In genomic region chr12:122088181-122088810, GRCh38 we compare ENCODE assay signal across 13 cellular contexts. TPM values are rescaled to one million over a fixed set of nuclear protein-coding genes. Genes with fewer than 3 reads are reported as not detected.
DNase-seq lines count a peak whose midpoint lies in the region; ATAC-seq and TF ChIP-seq lines count a peak whose summit lies in the region.
"Had no signal": no experiment of that assay in that cellular context is flagged by ENCODE, and none has a peak within 500 bp of the region (broad histone marks: within the 10 kb centered on the region; RNA-seq: fewer than 3 reads in every experiment).

No MANE protein-coding gene starts in this region.

- peak overlapping the region; percentile 84 for H3K27ac Mint-ChIP-seq in activated T-cell treated with anti-CD3 and anti-CD28 coated beads, Interleukin-2, amount 50 U/mL, for 24 hours
- H3K27ac Mint-ChIP-seq in activated T-cell treated with anti-CD3 and anti-CD28 coated beads, Interleukin-2, amount 50 U/mL, for 72 hours = no peak overlapping the region
- peak overlapping the region; percentile 15 to 59 for H3K27ac Mint-ChIP-seq in effector memory CD8-positive, alpha-beta T cell
- H3K27ac Mint-ChIP-seq in nephron progenitor cell = peak overlapping the region; percentile 93

- TF ChIP-seq POLR2A in upper lobe of left lung (IDR thresholded peaks at IDR 0.05) = no peak

- ATAC-seq in activated T-cell treated with anti-CD3 and anti-CD28 coated beads, Interleukin-2, amount 50 U/mL, for 72 hours (replicated peaks in 1 of 2) = no peak
- no peak for ATAC-seq in effector memory CD8-positive, alpha-beta T cell (replicated peaks)
- ATAC-seq in upper lobe of left lung (ENCODE audit: low FRiP score in 2 of 2) (no peak), HG03039 (IDR thresholded peaks at IDR 0.05; ENCODE audit: unreplicated experiment) (no peak)
- ATAC-seq: SK-N-SH treated with all-trans-retinoic acid at 6 μM for 48 hours had no signal

- no peaks in the 10 kb centered on the region for H3K27me3 Mint-ChIP-seq in activated T-cell treated with anti-CD3 and anti-CD28 coated beads, Interleukin-2, amount 50 U/mL, for 24 hours
- no peaks in the 10 kb centered on the region for H3K27me3 Mint-ChIP-seq in activated T-cell treated with anti-CD3 and anti-CD28 coated beads, Interleukin-2, amount 50 U/mL, for 72 hours (ENCODE audit: low read depth)
- H3K27me3 Mint-ChIP-seq in effector memory CD8-positive, alpha-beta T cell = no peaks in the 10 kb centered on the region
- H3K27me3 Mint-ChIP-seq in nephron progenitor cell (ENCODE audit: low read depth, poor library complexity) = no peaks in the 10 kb centered on the region

- TF ChIP-seq CTCF in nephron progenitor cell (IDR thresholded peaks at IDR 0.05) = no peak
- TF ChIP-seq CTCF in upper lobe of left lung (IDR thresholded peaks at IDR 0.05) = no peak

- peaks cover 33 to 86% (median 47%) of the 10 kb centered on the region in 4 donors for H3K4me1 ChIP-seq in upper lobe of left lung

- WGBS in upper lobe of left lung, 2 donors = 82 to 83% methylated on average over 9 of the region's 9 CpGs

- H3K4me3 Mint-ChIP-seq in activated T-cell treated with anti-CD3 and anti-CD28 coated beads, Interleukin-2, amount 50 U/mL, for 24 hours = no peak overlapping the region
- H3K4me3 Mint-ChIP-seq in activated T-cell treated with anti-CD3 and anti-CD28 coated beads, Interleukin-2, amount 50 U/mL, for 72 hours = no peak overlapping the region
- no peak overlapping the region for H3K4me3 Mint-ChIP-seq in effector memory CD8-positive, alpha-beta T cell
- H3K4me3 Mint-ChIP-seq in nephron progenitor cell = peak overlapping the region; percentile 66

- no peak overlapping the region for H3K4me3 ChIP-seq in upper lobe of left lung
- H3K4me3 ChIP-seq: lung had no signal

- H3K27ac ChIP-seq in upper lobe of left lung = peak overlapping the region in 3 of 4 donors; percentile 10 to 63 (median 61)

- H3K9me3 Mint-ChIP-seq in activated T-cell treated with anti-CD3 and anti-CD28 coated beads, Interleukin-2, amount 50 U/mL, for 24 hours = no peaks in the 10 kb centered on the region
- no peaks in the 10 kb centered on the region for H3K9me3 Mint-ChIP-seq in activated T-cell treated with anti-CD3 and anti-CD28 coated beads, Interleukin-2, amount 50 U/mL, for 72 hours
- H3K9me3 Mint-ChIP-seq in effector memory CD8-positive, alpha-beta T cell = no peaks in the 10 kb centered on the region
- no peaks in the 10 kb centered on the region for H3K9me3 Mint-ChIP-seq in nephron progenitor cell

- H3K36me3 ChIP-seq in upper lobe of left lung = peaks cover 0 to 34% (median 10%) of the 10 kb centered on the region in 4 donors

- H3K4me1 Mint-ChIP-seq in activated T-cell treated with anti-CD3 and anti-CD28 coated beads, Interleukin-2, amount 50 U/mL, for 24 hours (ENCODE audit: low read depth) = peaks cover 62% of the 10 kb centered on the region
- peaks cover 12% of the 10 kb centered on the region for H3K4me1 Mint-ChIP-seq in activated T-cell treated with anti-CD3 and anti-CD28 coated beads, Interleukin-2, amount 50 U/mL, for 72 hours (ENCODE audit: low read depth)
- H3K4me1 Mint-ChIP-seq in effector memory CD8-positive, alpha-beta T cell (ENCODE audit: low read depth in 2 of 2) = peaks cover 45 to 47% of the 10 kb centered on the region in 2 donors
- peaks cover 58% of the 10 kb centered on the region for H3K4me1 Mint-ChIP-seq in nephron progenitor cell

- no peak for DNase-seq in activated T-cell treated with anti-CD3 and anti-CD28 coated beads, Interleukin-2, amount 50 U/mL, for 24 hours
- no peak for DNase-seq in activated T-cell treated with anti-CD3 and anti-CD28 coated beads, Interleukin-2, amount 50 U/mL, for 72 hours
- DNase-seq in effector memory CD8-positive, alpha-beta T cell = no peak
- DNase-seq in nephron progenitor cell (no peak), upper lobe of left lung (no peak), NCI-H2227 treated with DMSO at 0.1 percent for 48 hours (lab: John Stamatoyannopoulos, UW) (no peak)
- DNase-seq in activated effector memory CD4-positive, alpha-beta T cell treated with Interleukin-2 at 50 U/mL for 16 hours = no peak
- DNase-seq: KG1; NCI-H524; stimulated activated naive CD4-positive, alpha-beta T cell had no signal

- no peaks in the 10 kb centered on the region for H3K9me3 ChIP-seq in upper lobe of left lung

- TF ChIP-seq EP300 in upper lobe of left lung (IDR thresholded peaks at IDR 0.05) = no peak

- H3K27me3 ChIP-seq in upper lobe of left lung = no peaks in the 10 kb centered on the region

- peaks cover 72% of the 10 kb centered on the region for H3K36me3 Mint-ChIP-seq in activated T-cell treated with anti-CD3 and anti-CD28 coated beads, Interleukin-2, amount 50 U/mL, for 24 hours (ENCODE audit: low read depth)
- H3K36me3 Mint-ChIP-seq in activated T-cell treated with anti-CD3 and anti-CD28 coated beads, Interleukin-2, amount 50 U/mL, for 72 hours (ENCODE audit: insufficient read depth in 2 of 2) = peaks cover 0 to 3% of the 10 kb centered on the region in 2 donors
- peaks cover 17% of the 10 kb centered on the region for H3K36me3 Mint-ChIP-seq in effector memory CD8-positive, alpha-beta T cell (ENCODE audit: insufficient read depth)
- peaks cover 26% of the 10 kb centered on the region for H3K36me3 Mint-ChIP-seq in nephron progenitor cell (ENCODE audit: low read depth)

RNA-seq across cellular contexts. Expression of gene MLXIP, which starts 9.7 kb away (rescaled TPM):
- total RNA-seq in activated T-cell treated with anti-CD3 and anti-CD28 coated beads, Interleukin-2, amount 50 U/mL, for 72 hours = 10 to 100 TPM; 17.1 to 17.5 TPM
- 100 to 1,000 TPM in 1 of 6 donors, 10 to 100 TPM in 5; 30.4 to 167 (median 55.0) TPM for total RNA-seq in upper lobe of left lung
